8 cellular contexts compared by ENCODE assay signal in the genomic region with DNA sequence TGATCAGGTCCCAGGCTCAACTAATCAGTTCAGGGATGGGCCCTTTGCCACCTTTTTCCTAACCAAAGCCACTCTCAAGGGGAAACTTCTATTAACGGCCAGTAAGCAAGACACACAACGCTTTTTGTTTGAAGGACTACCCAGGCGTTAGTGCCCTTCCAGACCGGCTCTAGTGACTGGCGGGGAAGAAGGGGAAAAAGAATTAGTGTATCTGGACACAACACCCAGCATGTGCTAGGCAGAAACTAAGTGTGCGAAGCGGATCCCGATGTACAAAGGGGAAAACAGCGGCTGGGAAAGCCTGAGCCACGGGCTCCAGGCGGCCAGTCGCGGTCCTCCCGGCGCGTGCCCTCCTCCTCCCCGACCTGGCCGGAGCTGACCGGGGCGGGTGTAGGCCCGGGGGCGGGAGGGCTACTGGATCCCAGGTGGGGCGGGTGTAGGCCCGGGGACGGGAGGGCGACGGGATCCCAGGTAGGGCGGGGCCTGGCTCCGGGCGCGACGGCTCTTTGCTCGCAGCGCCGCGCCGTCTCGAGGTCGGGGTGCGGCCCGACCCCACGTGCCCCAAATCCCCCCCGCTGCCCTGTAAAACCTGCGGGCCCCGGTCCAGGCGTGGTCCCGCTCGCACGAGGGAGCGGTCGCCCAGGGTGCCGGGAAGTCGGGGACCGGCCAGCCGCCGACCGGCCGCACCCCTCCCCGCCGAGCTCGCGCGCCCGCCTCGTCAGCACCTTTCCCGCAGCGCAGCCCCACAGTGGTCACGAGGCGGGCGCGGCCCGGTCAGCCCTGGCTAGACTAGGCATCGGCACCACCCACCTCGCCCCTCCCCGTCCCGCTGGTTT. TPM values are rescaled to one million over a fixed set of nuclear protein-coding genes. Genes with fewer than 3 reads are reported as not detected.
DNase-seq lines count a peak whose midpoint lies in the region; ATAC-seq lines count a peak whose summit lies in the region.

No MANE protein-coding gene starts in this region.

- no peaks in the 10 kb centered on the region for H3K36me3 Mint-ChIP-seq in T-helper 17 cell (ENCODE audit: low read depth)

- H3K27me3 Mint-ChIP-seq in T-helper 17 cell = no peaks in the 10 kb centered on the region

- peak overlapping the region; percentile 46 to 62 for H3K4me3 ChIP-seq in duodenal mucosa (ENCODE audit: low read depth in 1 of 2, low read length in 2 of 2)
- H3K4me3 ChIP-seq in urinary bladder (ENCODE audit: low read depth, low read length) = peak overlapping the region; percentile 50

- no peaks in the 10 kb centered on the region for H3K27me3 ChIP-seq in duodenal mucosa (ENCODE audit: control insufficient read depth in 1 of 2, insufficient read depth in 2 of 2, low read length in 2 of 2)

- H3K27ac ChIP-seq in duodenal mucosa (ENCODE audit: low read depth, low read length) (peak overlapping the region; percentile 98), urinary bladder (ENCODE audit: low read depth) (peak overlapping the region; percentile 99)

- peaks cover 18% of the 10 kb centered on the region for H3K4me1 ChIP-seq in ES-I3 (ENCODE audit: insufficient read depth, low read length)
- H3K4me1 ChIP-seq in duodenal mucosa (ENCODE audit: control insufficient read depth in 1 of 2, insufficient read depth in 2 of 2, low read length in 2 of 2) = peaks cover 21 to 23% of the 10 kb centered on the region in 2 donors
- H3K4me1 ChIP-seq in urinary bladder (ENCODE audit: insufficient read depth) = no peaks in the 10 kb centered on the region

- H3K27ac Mint-ChIP-seq in T-helper 17 cell = peak overlapping the region; percentile 99

- H3K9ac ChIP-seq in ES-I3 (ENCODE audit: low read depth, low read length) (peak overlapping the region; percentile 89), duodenal mucosa (ENCODE audit: low read depth in 1 of 2, low read length in 2 of 2) (peak overlapping the region; percentile 58 to 95)

- H3K36me3 ChIP-seq in ES-I3 (ENCODE audit: insufficient read depth, low read length) (no peaks in the 10 kb centered on the region), duodenal mucosa (ENCODE audit: control insufficient read depth in 1 of 2, insufficient read depth in 2 of 2, low read length in 2 of 2) (no peaks in the 10 kb centered on the region), urinary bladder (ENCODE audit: insufficient read depth) (no peaks in the 10 kb centered on the region)

- intact Hi-C loops in posterior vena cava (cut with DNase I) = loop anchor here (1.0 to 5.0 kb wide), 3 partner anchors 52 to 230 kb away; no protein-coding TSS in a partner anchor

- no peaks in the 10 kb centered on the region for H3K9me3 ChIP-seq in ES-I3 (ENCODE audit: control insufficient read depth, insufficient read depth, low read length)
- H3K9me3 ChIP-seq in T-helper 17 cell (ENCODE audit: control insufficient read depth, low read length, poor library complexity, severe bottlenecking) = no peaks in the 10 kb centered on the region
- H3K9me3 ChIP-seq in duodenal mucosa (ENCODE audit: control insufficient read depth in 1 of 2, low read length in 2 of 2) = no peaks in the 10 kb centered on the region

- H3K4me1 Mint-ChIP-seq in T-helper 17 cell = peaks cover 54% of the 10 kb centered on the region

- ATAC-seq in GM19468 (IDR thresholded peaks at IDR 0.05; ENCODE audit: extremely low read depth, unreplicated experiment) = peak; percentile 0
- peak; percentile 4 for ATAC-seq in HG03565 (IDR thresholded peaks at IDR 0.05; ENCODE audit: unreplicated experiment)
- ATAC-seq in T-helper 17 cell = peak; percentile 32

- peak overlapping the region; percentile 91 for H3K4me3 Mint-ChIP-seq in T-helper 17 cell

- WGBS in urinary bladder = under 1% methylated on average over 76 of the region's 76 CpGs

- DNase-seq in T-helper 17 cell (peak in 2 of 3 donors; percentile 44 to 64), medulla oblongata (ENCODE audit: extremely low spot score) (peak; percentile 60), posterior vena cava (ENCODE audit: low spot score) (no peak)

RNA-seq across cellular contexts. Expression of gene C2orf42, which starts 48.8 kb away (rescaled TPM):
- total RNA-seq in T-helper 17 cell (10 to 100 TPM; 13.7 to 18.1 TPM), urinary bladder (19.1 TPM), posterior vena cava (10 to 100 TPM; 13.1 to 17.8 TPM)
- polyA plus RNA-seq in urinary bladder = 12.7 TPM

RNA-seq across cellular contexts. Expression of gene PCBP1, which starts 54.7 kb away (rescaled TPM):
- total RNA-seq in T-helper 17 cell = 100 to 1,000 TPM; 334 to 345 TPM
- total RNA-seq in urinary bladder = 51.8 TPM
- 370 TPM for polyA plus RNA-seq in urinary bladder
- total RNA-seq in posterior vena cava = 100 to 1,000 TPM; 238 to 269 TPM
